ENCODE assay signal across 8 cellular contexts in the genomic region with DNA sequence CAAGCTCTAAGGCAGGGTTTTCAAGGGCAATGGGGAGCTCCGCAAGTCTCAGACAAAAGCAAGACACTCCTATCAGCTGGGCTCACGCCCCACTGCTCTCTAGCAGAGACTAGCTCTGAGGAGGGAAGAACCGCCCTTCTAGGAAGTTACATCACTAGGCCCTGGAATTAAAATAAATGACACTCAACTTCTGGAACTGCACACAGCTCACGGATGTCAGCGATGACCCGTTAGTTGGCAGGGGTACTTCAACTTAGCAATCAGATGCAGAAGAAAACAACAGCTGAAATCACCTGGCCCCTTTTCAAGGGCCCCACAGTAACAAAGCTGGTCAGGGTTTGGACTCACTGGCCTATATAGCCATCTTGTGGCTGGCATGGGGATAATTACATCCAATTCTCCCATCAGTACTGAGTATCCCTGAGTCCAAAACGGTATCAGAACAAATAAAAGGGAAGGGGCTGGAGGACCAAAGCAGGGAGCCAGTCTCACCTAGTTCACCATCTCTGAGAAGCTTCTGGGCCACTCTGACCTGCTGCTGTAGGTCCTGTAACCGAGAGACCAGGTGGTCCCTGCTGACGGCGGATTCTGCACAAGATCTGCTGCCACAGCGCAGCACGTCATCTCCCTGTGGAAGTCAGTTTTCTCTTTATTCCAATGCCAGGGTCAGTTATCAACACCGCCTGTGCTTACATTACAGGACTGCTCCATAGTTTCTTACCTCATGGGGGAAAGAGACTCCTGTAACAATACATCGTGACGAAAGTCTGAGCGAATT. TPM values are rescaled to one million over a fixed set of nuclear protein-coding genes. Genes with fewer than 3 reads are reported as not detected.
A peak's percentile ranks its signal among the peaks of the same experiment; 100 is the strongest.
DNase-seq lines count a peak whose midpoint lies in the region; ATAC-seq and TF ChIP-seq lines count a peak whose summit lies in the region.

No MANE protein-coding gene starts in this region.

- H3K27ac Mint-ChIP-seq in CD8-positive, alpha-beta T cell = no peak overlapping the region
- H3K27ac Mint-ChIP-seq in osteocyte (ENCODE audit: unreplicated experiment) = peak overlapping the region; percentile 67
- no peak overlapping the region for H3K27ac Mint-ChIP-seq in activated CD4-positive, alpha-beta memory T cell treated with anti-CD3 and anti-CD28 coated beads, Interleukin-2, amount 10 ng/mL, durations not matched to agents 7 days and 5 days

- peaks cover 31% of the 10 kb centered on the region for H3K36me3 ChIP-seq in CD8-positive, alpha-beta T cell (ENCODE audit: insufficient read depth, low read length)

- no peaks in the 10 kb centered on the region for H3K27me3 ChIP-seq in CD8-positive, alpha-beta T cell (ENCODE audit: insufficient read depth, low read length)
- no peaks in the 10 kb centered on the region for H3K27me3 ChIP-seq in HL-60 (ENCODE audit: insufficient read depth, poor library complexity, severe bottlenecking)

- no peak overlapping the region for H3K4me3 ChIP-seq in CD8-positive, alpha-beta T cell (ENCODE audit: low read depth, low read length)
- no peak overlapping the region for H3K4me3 ChIP-seq in HL-60 (replicated peaks; ENCODE audit: insufficient read depth, low read length)
- H3K4me3 ChIP-seq in foreskin fibroblast (ENCODE audit: low read depth in 1 of 2, low read length in 2 of 2) = no peak overlapping the region

- H3K27me3 Mint-ChIP-seq in CD8-positive, alpha-beta T cell (ENCODE audit: low read depth) = no peaks in the 10 kb centered on the region
- H3K27me3 Mint-ChIP-seq in osteocyte (ENCODE audit: unreplicated experiment) = no peaks in the 10 kb centered on the region
- H3K27me3 Mint-ChIP-seq in activated CD4-positive, alpha-beta memory T cell treated with anti-CD3 and anti-CD28 coated beads, Interleukin-2, amount 10 ng/mL, durations not matched to agents 7 days and 5 days = no peaks in the 10 kb centered on the region

- no peak for DNase-seq in CD8-positive, alpha-beta T cell
- DNase-seq in HL-60 (ENCODE audit: low read depth in 1 of 2, low spot score in 1 of 2) (peak in 1 of 2 experiments; percentile 51), foreskin fibroblast (peak; percentile 78 to 89), osteocyte (ENCODE audit: extremely low spot score, unreplicated experiment) (no peak)
- no peak for DNase-seq in activated CD4-positive, alpha-beta memory T cell treated with anti-CD3 and anti-CD28 coated beads, Interleukin-2, amount 10 ng/mL, durations not matched to agents 7 days and 5 days

- H3K4me1 ChIP-seq in CD8-positive, alpha-beta T cell (ENCODE audit: insufficient read depth, low read length) = no peaks in the 10 kb centered on the region

- peaks cover 76% of the 10 kb centered on the region for H3K36me3 Mint-ChIP-seq in CD8-positive, alpha-beta T cell
- peaks cover 32% of the 10 kb centered on the region for H3K36me3 Mint-ChIP-seq in osteocyte (ENCODE audit: unreplicated experiment)
- H3K36me3 Mint-ChIP-seq in activated CD4-positive, alpha-beta memory T cell treated with anti-CD3 and anti-CD28 coated beads, Interleukin-2, amount 10 ng/mL, durations not matched to agents 7 days and 5 days (ENCODE audit: low read depth) = peaks cover 64% of the 10 kb centered on the region

- no peaks in the 10 kb centered on the region for H3K9me3 ChIP-seq in CD8-positive, alpha-beta T cell (ENCODE audit: low read length)

- no peak for TF ChIP-seq CTCF in CD8-positive, alpha-beta T cell (IDR thresholded peaks at IDR 0.05)
- TF ChIP-seq CTCF in HL-60 (IDR thresholded peaks at IDR 0.05; ENCODE audit: insufficient read depth, low read length) (no peak), VCaP (conservative IDR thresholded peaks at IDR 0.05) (peak; percentile 72), foreskin fibroblast (IDR thresholded peaks at IDR 0.05; ENCODE audit: low read depth, low read length) (peak; percentile 68), osteocyte (IDR thresholded peaks at IDR 0.05) (peak; percentile 86)

- peak; percentile 58 for ATAC-seq in CD8-positive, alpha-beta T cell
- no peak for ATAC-seq in HG03520 (IDR thresholded peaks at IDR 0.05; ENCODE audit: unreplicated experiment)
- ATAC-seq in HG03521 (IDR thresholded peaks at IDR 0.05; ENCODE audit: unreplicated experiment) = no peak

- CTCF ChIA-PET in CD8-positive, alpha-beta T cell (lab: Charles Lee) = interaction anchor here (0.6 to 6.7 kb wide), 23 partner anchors 9 to 123 kb away, joined by 3 to 144 read pairs (median 5); partner anchors contain the start of genes PRPF8 and WDR81
- CTCF ChIA-PET in activated CD4-positive, alpha-beta memory T cell treated with anti-CD3 and anti-CD28 coated beads, Interleukin-2, amount 10 ng/mL, durations not matched to agents 7 days and 5 days (lab: Charles Lee) = interaction anchor here (0.7 to 4.5 kb wide), 14 partner anchors 9 to 115 kb away, joined by 3 to 46 read pairs (median 4); no protein-coding TSS in a partner anchor

- no peak overlapping the region for H3K4me3 Mint-ChIP-seq in CD8-positive, alpha-beta T cell
- no peak overlapping the region for H3K4me3 Mint-ChIP-seq in osteocyte (ENCODE audit: unreplicated experiment)
- no peak overlapping the region for H3K4me3 Mint-ChIP-seq in activated CD4-positive, alpha-beta memory T cell treated with anti-CD3 and anti-CD28 coated beads, Interleukin-2, amount 10 ng/mL, durations not matched to agents 7 days and 5 days

- H3K4me1 Mint-ChIP-seq in CD8-positive, alpha-beta T cell (ENCODE audit: low read depth) = peaks cover 4% of the 10 kb centered on the region
- H3K4me1 Mint-ChIP-seq in osteocyte (ENCODE audit: unreplicated experiment) = peaks cover 63% of the 10 kb centered on the region
- H3K4me1 Mint-ChIP-seq in activated CD4-positive, alpha-beta memory T cell treated with anti-CD3 and anti-CD28 coated beads, Interleukin-2, amount 10 ng/mL, durations not matched to agents 7 days and 5 days = peaks cover 5% of the 10 kb centered on the region

- POLR2A ChIA-PET in CD8-positive, alpha-beta T cell (lab: Charles Lee) = interaction anchor here (1.2 to 1.7 kb wide), 5 partner anchors 20 to 63 kb away, joined by 3 to 7 read pairs (median 6); partner anchors contain the start of gene WDR81
- POLR2A ChIA-PET in activated CD4-positive, alpha-beta memory T cell treated with anti-CD3 and anti-CD28 coated beads, Interleukin-2, amount 10 ng/mL, durations not matched to agents 7 days and 5 days (lab: Charles Lee) = interaction anchor here (0.5 to 1.7 kb wide), 7 partner anchors 15 to 115 kb away, joined by 3 to 10 read pairs (median 5); partner anchors contain the start of genes RPA1, SMYD4 and WDR81

- H3K27ac ChIP-seq in CD8-positive, alpha-beta T cell (ENCODE audit: low read depth, low read length) = no peak overlapping the region
- H3K27ac ChIP-seq in HL-60 (replicated peaks) (peak overlapping the region; percentile 81), VCaP (no peak overlapping the region)

- no peaks in the 10 kb centered on the region for H3K9me3 Mint-ChIP-seq in CD8-positive, alpha-beta T cell
- H3K9me3 Mint-ChIP-seq in osteocyte (ENCODE audit: unreplicated experiment) = no peaks in the 10 kb centered on the region
- no peaks in the 10 kb centered on the region for H3K9me3 Mint-ChIP-seq in activated CD4-positive, alpha-beta memory T cell treated with anti-CD3 and anti-CD28 coated beads, Interleukin-2, amount 10 ng/mL, durations not matched to agents 7 days and 5 days

- intact Hi-C loops in CD8-positive, alpha-beta T cell (cut with DNase I, micrococcal nuclease) = loop anchor here (1.0 to 10.0 kb wide), 3 partner anchors 64 to 119 kb away; no protein-coding TSS in a partner anchor

RNA-seq across cellular contexts. Expression of gene SERPINF1, which starts 22.2 kb away (rescaled TPM):
- total RNA-seq in CD8-positive, alpha-beta T cell = 10 to 100 TPM; 19.7 to 20.2 TPM
- total RNA-seq in osteocyte = 164 and 175 TPM in 2 replicates
- total RNA-seq in activated CD4-positive, alpha-beta memory T cell treated with anti-CD3 and anti-CD28 coated beads, Interleukin-2, amount 10 ng/mL, durations not matched to agents 7 days and 5 days = not detected

RNA-seq across cellular contexts. Expression of gene SERPINF2, which starts 41.4 kb away (rescaled TPM):
- total RNA-seq in CD8-positive, alpha-beta T cell = under 1 TPM; 0.22 to 0.28 TPM
- 0.38 and 0.50 TPM in 2 replicates for total RNA-seq in osteocyte
- total RNA-seq in activated CD4-positive, alpha-beta memory T cell treated with anti-CD3 and anti-CD28 coated beads, Interleukin-2, amount 10 ng/mL, durations not matched to agents 7 days and 5 days = under 1 TPM; 0.23 to 0.55 TPM

RNA-seq across cellular contexts. Expression of gene SMYD4, which starts 45.7 kb away (rescaled TPM):
- 10 to 100 TPM in 1 of 2 experiments, 1 to 10 TPM in 1; 8.9 to 10.1 TPM for total RNA-seq in CD8-positive, alpha-beta T cell
- total RNA-seq in osteocyte = 11.2 and 14.4 TPM in 2 replicates
- 10 to 100 TPM; 27.4 to 29.3 TPM for total RNA-seq in activated CD4-positive, alpha-beta memory T cell treated with anti-CD3 and anti-CD28 coated beads, Interleukin-2, amount 10 ng/mL, durations not matched to agents 7 days and 5 days

RNA-seq across cellular contexts. Expression of gene RPA1, which starts 45.8 kb away (rescaled TPM):
- total RNA-seq in CD8-positive, alpha-beta T cell = 10 to 100 TPM; 35.1 to 38.1 TPM
- 75.3 and 84.8 TPM in 2 replicates for total RNA-seq in osteocyte
- total RNA-seq in activated CD4-positive, alpha-beta memory T cell treated with anti-CD3 and anti-CD28 coated beads, Interleukin-2, amount 10 ng/mL, durations not matched to agents 7 days and 5 days = 100 to 1,000 TPM; 176 to 186 TPM

RNA-seq across cellular contexts. Expression of gene WDR81, which starts 59.5 kb away (rescaled TPM):
- 10 to 100 TPM; 18.9 to 20.4 TPM for total RNA-seq in CD8-positive, alpha-beta T cell
- total RNA-seq in osteocyte = 30.8 and 33.3 TPM in 2 replicates
- 10 to 100 TPM; 33.3 to 35.1 TPM for total RNA-seq in activated CD4-positive, alpha-beta memory T cell treated with anti-CD3 and anti-CD28 coated beads, Interleukin-2, amount 10 ng/mL, durations not matched to agents 7 days and 5 days

Comparison
In these comparisons a context has a peak if more than half of its experiments do, and no peak if none do; other contexts are left out.
1. DNase-seq: peak in foreskin fibroblast (2 of 2); none in CD8-positive, alpha-beta T cell (0 of 7), osteocyte (single experiment) and activated CD4-positive, alpha-beta memory T cell treated with anti-CD3 and anti-CD28 coated beads, Interleukin-2, amount 10 ng/mL, durations not matched to agents 7 days and 5 days (single experiment).
2. CTCF ChIP-seq: peak in VCaP (single experiment), foreskin fibroblast (single experiment) and osteocyte (single experiment); none in CD8-positive, alpha-beta T cell (single experiment) and HL-60 (single experiment).
3. RNA of gene SERPINF1, which starts 22.2 kb away (total RNA-seq): 164 to 175 TPM in osteocyte and 19.7 to 20.2 TPM in CD8-positive, alpha-beta T cell; not detected in activated CD4-positive, alpha-beta memory T cell treated with anti-CD3 and anti-CD28 coated beads, Interleukin-2, amount 10 ng/mL, durations not matched to agents 7 days and 5 days; every median in the first group is over 10 times any median in the second.